ENCODE assay signal across 9 cellular contexts in the genomic region with DNA sequence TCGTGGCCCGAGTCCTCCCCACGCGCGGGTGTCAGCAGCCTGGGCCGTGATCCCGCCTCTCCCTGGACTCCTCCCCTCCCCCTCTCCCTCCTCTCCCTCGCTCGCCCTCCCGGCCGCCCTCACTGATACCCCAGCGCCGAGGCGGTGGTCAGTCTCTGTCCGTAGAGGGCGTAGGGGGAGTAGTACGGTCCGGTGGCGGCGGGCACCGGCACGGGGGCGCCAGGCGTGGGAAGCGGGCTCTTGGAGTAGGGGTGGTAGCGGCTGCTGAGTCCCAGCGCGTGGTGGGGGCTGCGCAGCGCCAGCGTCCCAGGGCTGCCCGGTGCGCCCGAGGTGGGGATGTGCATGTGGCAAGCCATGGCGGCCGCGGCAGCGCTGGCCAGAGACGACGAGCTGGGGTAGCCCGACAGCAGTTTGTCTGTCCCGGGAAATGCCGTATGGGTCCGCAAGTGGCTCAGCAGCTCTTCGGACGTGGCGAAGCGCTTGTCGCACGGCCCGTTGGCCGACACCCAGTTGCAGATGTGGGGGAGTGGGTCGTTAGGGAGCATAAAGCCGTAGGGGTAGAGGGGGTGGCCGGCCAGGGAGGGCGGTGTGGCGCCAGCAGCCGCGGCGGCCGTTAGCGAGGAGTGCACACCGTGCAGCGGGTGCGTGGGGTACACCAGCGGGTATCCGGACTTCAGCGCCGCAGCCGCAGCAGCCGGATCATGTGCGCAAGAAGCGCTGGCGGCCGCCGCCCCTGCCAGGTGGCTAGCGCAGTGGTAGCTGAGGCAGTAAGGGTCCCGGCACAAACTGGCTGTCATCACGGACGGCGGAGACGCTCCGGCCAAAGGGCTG. TPM values are rescaled to one million over a fixed set of nuclear protein-coding genes. Genes with fewer than 3 reads are reported as not detected.
DNase-seq lines count a peak whose midpoint lies in the region; ATAC-seq and TF ChIP-seq lines count a peak whose summit lies in the region.
"Had no signal": no experiment of that assay in that cellular context is flagged by ENCODE, and none has a peak within 500 bp of the region (broad histone marks: within the 10 kb centered on the region; RNA-seq: fewer than 3 reads in every experiment).

No MANE protein-coding gene starts in this region.

- no peaks in the 10 kb centered on the region; the same call in 1 of the 2 replicates for H3K4me1 ChIP-seq in HEK293 (ENCODE audit: control insufficient read depth, insufficient read depth, low read length)

- H3K27ac ChIP-seq in HEK293 (ENCODE audit: extremely low read depth, low read depth, low read length): peak overlapping the region; percentile 100

- H3K36me3 ChIP-seq in HEK293 (ENCODE audit: control insufficient read depth in 2 of 2, insufficient read depth in 1 of 2, low read length in 2 of 2) (peaks cover 0 to 46% of the 10 kb centered on the region in 2 experiments; a peak in 2 of 3 replicates), kidney epithelial cell (ENCODE audit: control insufficient read depth, insufficient read depth, low read length) (peaks cover 6% of the 10 kb centered on the region)

- ATAC-seq in stimulated activated memory B cell treated with anti-CD40 and anti-IgM and Interleukin-4, amounts not matched to agents 10 μg/mL and 1 μg/mL and 100 μg/mL, for 72 hours: peak; percentile 14

- POLR2A ChIA-PET in HEK293 (lab: Yijun Ruan, JAX): interaction anchor here (1.1 kb wide), 1 partner anchor 19 kb away, joined by 3 read pairs; no protein-coding TSS in a partner anchor

- H3K4me1 Mint-ChIP-seq in stimulated activated memory B cell treated with anti-CD40 and anti-IgM and Interleukin-4, amounts not matched to agents 10 μg/mL and 1 μg/mL and 100 μg/mL, for 72 hours: peaks cover 46% of the 10 kb centered on the region

- CTCF ChIA-PET in HEK293 (lab: Yijun Ruan, JAX): interaction anchor here (0.5 to 1.8 kb wide), 8 partner anchors 42 to 1586 kb away, joined by 3 to 6 read pairs (median 3); no protein-coding TSS in a partner anchor

- no peak for TF ChIP-seq CTCF in HEK293 (tag by site-specific recombination; IDR thresholded peaks at IDR 0.05)
- TF ChIP-seq CTCF in cardiac fibroblast (IDR thresholded peaks at IDR 0.05; ENCODE audit: low read depth, low read length): no peak
- no peak for TF ChIP-seq CTCF in kidney epithelial cell (IDR thresholded peaks at IDR 0.05; ENCODE audit: insufficient read depth, low read length, poor library complexity, severe bottlenecking)
- no peak for TF ChIP-seq CTCF in GM10266 (IDR thresholded peaks at IDR 0.05; ENCODE audit: control insufficient read depth, insufficient read depth, low read depth, missing control alignments)

- peaks cover 6% of the 10 kb centered on the region for H3K36me3 Mint-ChIP-seq in stimulated activated memory B cell treated with anti-CD40 and anti-IgM and Interleukin-4, amounts not matched to agents 10 μg/mL and 1 μg/mL and 100 μg/mL, for 72 hours

- no peaks in the 10 kb centered on the region for H3K9me3 ChIP-seq in HEK293 (ENCODE audit: control insufficient read depth, insufficient read depth, low read depth, low read length)

- peaks cover 3% of the 10 kb centered on the region for H3K9me3 Mint-ChIP-seq in stimulated activated memory B cell treated with anti-CD40 and anti-IgM and Interleukin-4, amounts not matched to agents 10 μg/mL and 1 μg/mL and 100 μg/mL, for 72 hours

- H3K27me3 ChIP-seq in kidney epithelial cell (ENCODE audit: control insufficient read depth, insufficient read depth, low read length): no peaks in the 10 kb centered on the region

- peaks cover 86% of the 10 kb centered on the region for H3K27me3 Mint-ChIP-seq in stimulated activated memory B cell treated with anti-CD40 and anti-IgM and Interleukin-4, amounts not matched to agents 10 μg/mL and 1 μg/mL and 100 μg/mL, for 72 hours

- DNase-seq in cardiac fibroblast (ENCODE audit: low read depth in 2 of 2): peak; percentile 41 to 50
- DNase-seq in kidney epithelial cell (ENCODE audit: low read depth): no peak
- no peak for DNase-seq in AG08395 (ENCODE audit: low spot score)
- no peak for DNase-seq in GM10266 (ENCODE audit: extremely low spot score)
- no peak for DNase-seq in 8988T
- no peak for DNase-seq in COLO829 (ENCODE audit: low spot score)
- DNase-seq: central memory CD4-positive, alpha-beta T cell had no signal

- H3K4me3 Mint-ChIP-seq in stimulated activated memory B cell treated with anti-CD40 and anti-IgM and Interleukin-4, amounts not matched to agents 10 μg/mL and 1 μg/mL and 100 μg/mL, for 72 hours: no peak overlapping the region

- H3K4me3 ChIP-seq in HEK293 (ENCODE audit: low read depth, low read length): peak overlapping the region; percentile 69
- H3K4me3 ChIP-seq in cardiac fibroblast (replicated peaks in 1 of 2; ENCODE audit: low read depth in 2 of 2, low read length in 2 of 2): peak overlapping the region; percentile 95 to 99
- peak overlapping the region; percentile 91 for H3K4me3 ChIP-seq in kidney epithelial cell (ENCODE audit: low read depth, low read length)

- H3K27ac Mint-ChIP-seq in stimulated activated memory B cell treated with anti-CD40 and anti-IgM and Interleukin-4, amounts not matched to agents 10 μg/mL and 1 μg/mL and 100 μg/mL, for 72 hours: no peak overlapping the region

TF ChIP-seq in HEK293, 187 proteins besides CTCF, POLR2A, EP300 and RAD21:
- TF ChIP-seq ZNF202 (tag by site-specific recombination; IDR thresholded peaks at IDR 0.05; ENCODE audit: borderline replicate concordance): peak; percentile 97
- TF ChIP-seq ZNF157 (tag by site-specific recombination; IDR thresholded peaks at IDR 0.05): 0 out of 2 replicates have a peak, but pooled peaks have one; percentile 33
- TF ChIP-seq ZSCAN30 (tag by site-specific recombination; IDR thresholded peaks at IDR 0.05): no peak

RNA-seq across cellular contexts. Expression of a gene that starts 2.7 kb away (rescaled TPM):
- total RNA-seq in kidney epithelial cell: 13.8 and 16.8 TPM in 2 replicates

RNA-seq across cellular contexts. Expression of a gene that starts 32.6 kb away (rescaled TPM):
- total RNA-seq in kidney epithelial cell: 18.7 and 24.3 TPM in 2 replicates

Comparison
In these comparisons a context has a peak if more than half of its experiments do, and no peak if none do; other contexts are left out.
1. DNase-seq: peak in cardiac fibroblast (2 of 2); none in kidney epithelial cell (single experiment), AG08395 (single experiment), GM10266 (single experiment), 8988T (single experiment) and COLO829 (single experiment).
2. Peak in every context shown above with its lines, with median percentiles within 50 percentile points of each other: H3K4me3 ChIP-seq.